ENCODE assay signal across 1 cellular context in the genomic region with DNA sequence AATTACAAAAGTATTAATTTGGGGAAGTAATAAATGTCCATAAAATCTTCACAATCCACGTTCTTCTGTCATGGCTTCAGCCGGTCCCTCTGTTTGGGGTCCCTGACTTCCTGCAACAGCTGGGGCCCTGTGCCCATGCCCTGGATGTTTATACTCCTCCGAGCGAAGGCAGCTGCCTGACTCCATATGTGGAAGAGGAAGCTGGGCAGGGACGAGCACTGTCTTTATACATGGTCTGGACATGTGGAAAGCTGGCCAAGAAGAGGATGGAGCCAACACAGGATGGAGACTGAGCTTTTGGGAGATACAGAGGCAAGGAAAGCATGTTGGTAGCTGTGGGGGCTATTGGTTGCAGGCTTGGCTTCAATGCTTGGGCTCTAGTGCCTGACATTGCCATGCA.
TF ChIP-seq lines count a peak whose summit lies in the region.

No MANE protein-coding gene starts in this region.

TF ChIP-seq in GM23338, 12 proteins besides CTCF, POLR2A, EP300 and RAD21 (continued from another document):
- no peak for TF ChIP-seq JUNB (IDR thresholded peaks at IDR 0.05; ENCODE audit: unreplicated experiment)
- TF ChIP-seq NANOG (IDR thresholded peaks at IDR 0.05; ENCODE audit: borderline replicate concordance): no peak
- no peak for TF ChIP-seq STAT1 (IDR thresholded peaks at IDR 0.05; ENCODE audit: unreplicated experiment)
- TF ChIP-seq EZH2 (IDR thresholded peaks at IDR 0.05; ENCODE audit: low read depth, unreplicated experiment): no peak
- TF ChIP-seq ZNF462 (CRISPR knock-in tag; IDR thresholded peaks at IDR 0.05): no peak
- TF ChIP-seq CREB1 (CRISPR knock-in tag; IDR thresholded peaks at IDR 0.05; ENCODE audit: low read depth): no peak
- no peak for TF ChIP-seq ETS1 (IDR thresholded peaks at IDR 0.05)
- TF ChIP-seq ZNF114 (CRISPR knock-in tag; IDR thresholded peaks at IDR 0.05): no peak
